ENCODE assay signal across 31 cellular contexts in genomic region chr2:45763797-45764196, GRCh38.
"Had no signal": no experiment of that assay in that cellular context is flagged by ENCODE, and none has a peak within 500 bp of the region (broad histone marks: within the 10 kb centered on the region; RNA-seq: fewer than 3 reads in every experiment).

No MANE protein-coding gene starts in this region.

- H3K36me3 ChIP-seq: ascending aorta, SJSA1 had no signal

- H3K9me3 ChIP-seq: ascending aorta, body of pancreas, SJSA1 had no signal

- ATAC-seq: activated CD8-positive, alpha-beta memory T cell treated with anti-CD3 and anti-CD28 coated beads, Interleukin-2, amount 10 ng/mL, durations not matched to agents 7 days and 5 days; activated naive CD4-positive, alpha-beta T cell treated with anti-CD3 and anti-CD28 coated beads, Interleukin-2, amount 50 U/mL, for 72 hours; activated naive CD8-positive, alpha-beta T cell treated with anti-CD3 and anti-CD28 coated beads, Interleukin-2, amount 50 U/mL, for 24 hours; body of pancreas; PC-3; T-cell had no signal

- DNase-seq: activated B cell treated with CpG ODN at 0.5 μM for 24 hours; activated CD4-positive, alpha-beta T cell treated with anti-CD3 and anti-CD28 coated beads for 1 hour; activated CD4-positive, alpha-beta T cell treated with anti-CD3 and anti-CD28 coated beads, Interleukin-2, amount 10 ng/mL, durations not matched to agents 24 days and 14 days; activated CD4-positive, alpha-beta T cell treated with anti-CD3 and anti-CD28 coated beads, Interleukin-2, amount 50 U/mL, for 48 hours; activated CD8-positive, alpha-beta memory T cell treated with anti-CD3 and anti-CD28 coated beads, Interleukin-2, amount 10 ng/mL, durations not matched to agents 7 days and 5 days; activated effector memory CD4-positive, alpha-beta T cell treated with Interleukin-2 at 50 U/mL for 16 hours; activated naive CD4-positive, alpha-beta T cell treated with Interleukin-2 at 50 U/mL for 16 hours; activated naive CD8-positive, alpha-beta T cell treated with anti-CD3 and anti-CD28 coated beads, Interleukin-2, amount 50 U/mL, for 24 hours; activated T-cell treated with anti-CD3 and anti-CD28 coated beads, Interleukin-2, amount 50 U/mL, for 24 hours; amniotic stem cell; body of pancreas; central memory CD4-positive, alpha-beta T cell; MM.1S; NCI-H1105; NCI-H1436; NCI-H1694 treated with DMSO at 0.1 percent for 48 hours; NCI-H2081; NCI-H510A treated with DMSO at 0.1 percent for 48 hours; NCI-H69; PC-3; SHP77; T-cell; T-helper 2 cell; T1000 had no signal

- H3K27ac ChIP-seq: ascending aorta, body of pancreas, coronary artery, SJSA1 had no signal

- FAIRE-seq: bronchial epithelial cell, RCC 7860, TTC549 had no signal

- H3K27me3 ChIP-seq: ascending aorta, body of pancreas, SJSA1 had no signal

- H3K4me3 ChIP-seq: ascending aorta, body of pancreas, coronary artery, SJSA1 had no signal
